In genomic region chr7:90244909-90245841, GRCh38 we compare ENCODE assay signal across 8 cellular contexts. TPM values are rescaled to one million over a fixed set of nuclear protein-coding genes. Genes with fewer than 3 reads are reported as not detected.
A peak's percentile ranks its signal among the peaks of the same experiment; 100 is the strongest.
DNase-seq lines count a peak whose midpoint lies in the region; ATAC-seq and TF ChIP-seq lines count a peak whose summit lies in the region.

Gene CFAP69, plus strand, starts transcription at chr7:90245174. Its CDS starts 251 bp downstream, at chr7:90245425.

- H3K9me3 ChIP-seq in right atrium auricular region, result no peaks in the 10 kb centered on the region
- no peaks in the 10 kb centered on the region for H3K9me3 ChIP-seq in psoas muscle

- H3K4me3 Mint-ChIP-seq in T-helper 1 cell treated with Interleukin-12 subunit alpha and Interleukin-12 subunit beta and Interleukin-4 antibody, amounts not matched to agents 30 μg/mL and 1 μg/mL, for 36 hours, result peak within 1 kb of the TSS; percentile 83

- 1% methylated on average over 57 to 59 of the region's 59 CpGs for WGBS in psoas muscle, 3 donors

- in situ Hi-C loops in GM13976 (cut with MboI; ENCODE audit: low sequenced_read_pairs, unreplicated experiment), result loop anchor here (10.0 kb wide), 1 partner anchor 80 kb away; no protein-coding TSS in a partner anchor

- H3K4me1 Mint-ChIP-seq in T-helper 1 cell treated with Interleukin-12 subunit alpha and Interleukin-12 subunit beta and Interleukin-4 antibody, amounts not matched to agents 30 μg/mL and 1 μg/mL, for 36 hours (ENCODE audit: low read depth), result peaks cover 13% of the 10 kb centered on the region

- H3K27me3 ChIP-seq in right atrium auricular region, result no peaks in the 10 kb centered on the region
- no peaks in the 10 kb centered on the region for H3K27me3 ChIP-seq in psoas muscle (ENCODE audit: insufficient read depth in 3 of 3, low read length in 2 of 3)

- ATAC-seq in HG02642 (IDR thresholded peaks at IDR 0.05; ENCODE audit: poor library complexity, unreplicated experiment) (peak; percentile 96), psoas muscle (peak; percentile 96 to 99 (median 98))

- peak; percentile 87 for DNase-seq in GM13976 (ENCODE audit: low spot score)
- DNase-seq in NCI-H128 (lab: John Stamatoyannopoulos, UW; ENCODE audit: unreplicated experiment), result peak; percentile 23
- DNase-seq in amniotic stem cell (lab: John Stamatoyannopoulos, UW), result peak; percentile 48
- peak; percentile 94 for DNase-seq in right atrium auricular region (ENCODE audit: low spot score)
- peak; percentile 92 to 94 for DNase-seq in psoas muscle
- peak; percentile 93 for DNase-seq in ureter (ENCODE audit: low spot score)

- H3K4me3 ChIP-seq in right atrium auricular region (peak within 1 kb of the TSS; percentile 68 to 85), psoas muscle (peak within 1 kb of the TSS; percentile 95)

- TF ChIP-seq CTCF in GM13976 (IDR thresholded peaks at IDR 0.05; ENCODE audit: borderline replicate concordance, control extremely low read depth, extremely low read depth, insufficient read depth, missing control alignments), result no peak
- TF ChIP-seq CTCF in right atrium auricular region (IDR thresholded peaks at IDR 0.05), result peak in 1 of 2 donors; percentile 37
- TF ChIP-seq CTCF in psoas muscle (IDR thresholded peaks at IDR 0.05), result peak; percentile 24

- intact Hi-C loops in psoas muscle (cut with DNase I), result no loop called here

- H3K27ac Mint-ChIP-seq in T-helper 1 cell treated with Interleukin-12 subunit alpha and Interleukin-12 subunit beta and Interleukin-4 antibody, amounts not matched to agents 30 μg/mL and 1 μg/mL, for 36 hours, result peak within 1 kb of the TSS; percentile 39

- H3K27ac ChIP-seq in right atrium auricular region, result peak within 1 kb of the TSS; percentile 27 to 61
- peak within 1 kb of the TSS; percentile 15 for H3K27ac ChIP-seq in psoas muscle

- H3K9me3 Mint-ChIP-seq in T-helper 1 cell treated with Interleukin-12 subunit alpha and Interleukin-12 subunit beta and Interleukin-4 antibody, amounts not matched to agents 30 μg/mL and 1 μg/mL, for 36 hours, result no peaks in the 10 kb centered on the region

- H3K36me3 ChIP-seq in right atrium auricular region (no peaks in the 10 kb centered on the region), psoas muscle (ENCODE audit: insufficient read depth in 1 of 2, low read depth in 1 of 2) (no peaks in the 10 kb centered on the region)

- H3K27me3 Mint-ChIP-seq in T-helper 1 cell treated with Interleukin-12 subunit alpha and Interleukin-12 subunit beta and Interleukin-4 antibody, amounts not matched to agents 30 μg/mL and 1 μg/mL, for 36 hours (ENCODE audit: low read depth), result peaks cover 56% of the 10 kb centered on the region

- H3K36me3 Mint-ChIP-seq in T-helper 1 cell treated with Interleukin-12 subunit alpha and Interleukin-12 subunit beta and Interleukin-4 antibody, amounts not matched to agents 30 μg/mL and 1 μg/mL, for 36 hours (ENCODE audit: low read depth), result no peaks in the 10 kb centered on the region

- H3K4me1 ChIP-seq in right atrium auricular region (peaks cover 0 to 19% of the 10 kb centered on the region in 2 donors), psoas muscle (peaks cover 10% of the 10 kb centered on the region)

RNA-seq across cellular contexts. Expression of gene CFAP69, which starts in this region (rescaled TPM):
- total RNA-seq in right atrium auricular region (1 to 10 TPM; 1.2 to 3.7 TPM), psoas muscle (1 to 10 TPM; 1.5 to 4.9 (median 2.2) TPM), ureter (9.3 TPM)
- 1 to 10 TPM in 2 of 3 donors, under 1 TPM in 1; 0.55 to 1.7 (median 1.2) TPM for polyA plus RNA-seq in psoas muscle

Comparison
In these comparisons a context has a peak if more than half of its experiments do, and no peak if none do; other contexts are left out.
1. Peak in every context shown above with its lines: DNase-seq, ATAC-seq, H3K4me3 ChIP-seq and H3K27ac ChIP-seq.
2. DNase-seq: peak in every context shown above with its lines; median percentile 94 in right atrium auricular region; 93 in psoas muscle; 93 in ureter; 87 in GM13976; 48 in amniotic stem cell; 23 in NCI-H128.